In genomic region chr7:2172311-2173183, GRCh38 we compare ENCODE assay signal across 9 cellular contexts.
A peak's percentile ranks its signal among the peaks of the same experiment; 100 is the strongest.
DNase-seq lines count a peak whose midpoint lies in the region; ATAC-seq and TF ChIP-seq lines count a peak whose summit lies in the region.
"Had no signal": no experiment of that assay in that cellular context is flagged by ENCODE, and none has a peak within 500 bp of the region (broad histone marks: within the 10 kb centered on the region; RNA-seq: fewer than 3 reads in every experiment).

No MANE protein-coding gene starts in this region.

- ATAC-seq in activated naive CD4-positive, alpha-beta T cell treated with anti-CD3 and anti-CD28 coated beads, Interleukin-2, amount 50 U/mL, for 72 hours: no peak

- CTCF ChIA-PET in activated naive CD4-positive, alpha-beta T cell treated with anti-CD3 and anti-CD28 coated beads for 36 hours (lab: Charles Lee): no interaction called here

- no peak overlapping the region for H3K4me3 ChIP-seq in epithelial cell of esophagus (ENCODE audit: low read length)
- no peak overlapping the region for H3K4me3 ChIP-seq in prostate gland

- no peak overlapping the region for H3K4me3 Mint-ChIP-seq in activated T-cell treated with anti-CD3 and anti-CD28 coated beads, Interleukin-2, amount 50 U/mL, for 24 hours
- no peak overlapping the region for H3K4me3 Mint-ChIP-seq in activated naive CD4-positive, alpha-beta T cell treated with anti-CD3 and anti-CD28 coated beads for 36 hours
- H3K4me3 Mint-ChIP-seq: activated CD4-positive, alpha-beta T cell treated with anti-CD3 and anti-CD28 coated beads, Interleukin-2, amount 10 ng/mL, durations not matched to agents 7 days and 5 days had no signal

- WGBS in prostate gland: 59% methylated on average over 35 of the region's 39 CpGs

- peak; percentile 28 for DNase-seq in DMS53 treated with DMSO at 0.1 percent for 48 hours (lab: John Stamatoyannopoulos, UW; ENCODE audit: unreplicated experiment)
- DNase-seq in NCI-H2196 treated with DMSO at 0.1 percent for 48 hours (lab: John Stamatoyannopoulos, UW; ENCODE audit: unreplicated experiment): peak; percentile 64
- peak; percentile 87 for DNase-seq in epithelial cell of esophagus (ENCODE audit: low read depth)
- DNase-seq in prostate gland (ENCODE audit: low spot score): peak; percentile 90
- DNase-seq in activated naive CD4-positive, alpha-beta T cell treated with anti-CD3 and anti-CD28 coated beads, Interleukin-2, amount 50 U/mL, for 72 hours (ENCODE audit: low spot score in 2 of 2): no peak
- no peak for DNase-seq in activated naive CD4-positive, alpha-beta T cell (lab: John Stamatoyannopoulos, UW)
- DNase-seq in activated T-cell treated with anti-CD3 and anti-CD28 coated beads, Interleukin-2, amount 50 U/mL, for 24 hours: no peak
- DNase-seq in activated naive CD4-positive, alpha-beta T cell treated with anti-CD3 and anti-CD28 coated beads for 36 hours: no peak
- DNase-seq: activated CD4-positive, alpha-beta T cell treated with anti-CD3 and anti-CD28 coated beads, Interleukin-2, amount 10 ng/mL, durations not matched to agents 7 days and 5 days had no signal

- H3K9me3 ChIP-seq in prostate gland: no peaks in the 10 kb centered on the region

- peaks cover 13% of the 10 kb centered on the region for H3K4me1 ChIP-seq in prostate gland (replicated peaks)

- H3K27me3 Mint-ChIP-seq in activated T-cell treated with anti-CD3 and anti-CD28 coated beads, Interleukin-2, amount 50 U/mL, for 24 hours: no peaks in the 10 kb centered on the region
- no peaks in the 10 kb centered on the region for H3K27me3 Mint-ChIP-seq in activated naive CD4-positive, alpha-beta T cell treated with anti-CD3 and anti-CD28 coated beads for 36 hours (ENCODE audit: low read depth)
- H3K27me3 Mint-ChIP-seq: activated CD4-positive, alpha-beta T cell treated with anti-CD3 and anti-CD28 coated beads, Interleukin-2, amount 10 ng/mL, durations not matched to agents 7 days and 5 days had no signal

- H3K4me1 Mint-ChIP-seq in activated T-cell treated with anti-CD3 and anti-CD28 coated beads, Interleukin-2, amount 50 U/mL, for 24 hours (ENCODE audit: low read depth): peaks cover 4% of the 10 kb centered on the region
- peaks cover 5% of the 10 kb centered on the region for H3K4me1 Mint-ChIP-seq in activated naive CD4-positive, alpha-beta T cell treated with anti-CD3 and anti-CD28 coated beads for 36 hours (ENCODE audit: low read depth)

- H3K9me3 Mint-ChIP-seq in activated naive CD4-positive, alpha-beta T cell treated with anti-CD3 and anti-CD28 coated beads, Interleukin-2, amount 50 U/mL, for 72 hours: no peaks in the 10 kb centered on the region
- no peaks in the 10 kb centered on the region for H3K9me3 Mint-ChIP-seq in activated T-cell treated with anti-CD3 and anti-CD28 coated beads, Interleukin-2, amount 50 U/mL, for 24 hours
- no peaks in the 10 kb centered on the region for H3K9me3 Mint-ChIP-seq in activated naive CD4-positive, alpha-beta T cell treated with anti-CD3 and anti-CD28 coated beads for 36 hours
- H3K9me3 Mint-ChIP-seq: activated CD4-positive, alpha-beta T cell treated with anti-CD3 and anti-CD28 coated beads, Interleukin-2, amount 10 ng/mL, durations not matched to agents 7 days and 5 days had no signal

- H3K36me3 ChIP-seq in prostate gland: no peaks in the 10 kb centered on the region

- no peak overlapping the region for H3K27ac ChIP-seq in prostate gland

- H3K27me3 ChIP-seq in prostate gland (replicated peaks; ENCODE audit: insufficient read depth): no peaks in the 10 kb centered on the region

- TF ChIP-seq CTCF in epithelial cell of esophagus (IDR thresholded peaks at IDR 0.05; ENCODE audit: insufficient read depth, low read depth, low read length, missing control alignments): no peak
- TF ChIP-seq CTCF in prostate gland (IDR thresholded peaks at IDR 0.05): no peak

- H3K27ac Mint-ChIP-seq in activated naive CD4-positive, alpha-beta T cell treated with anti-CD3 and anti-CD28 coated beads, Interleukin-2, amount 50 U/mL, for 72 hours: no peak overlapping the region
- no peak overlapping the region for H3K27ac Mint-ChIP-seq in activated T-cell treated with anti-CD3 and anti-CD28 coated beads, Interleukin-2, amount 50 U/mL, for 24 hours
- no peak overlapping the region for H3K27ac Mint-ChIP-seq in activated naive CD4-positive, alpha-beta T cell treated with anti-CD3 and anti-CD28 coated beads for 36 hours
- H3K27ac Mint-ChIP-seq: activated CD4-positive, alpha-beta T cell treated with anti-CD3 and anti-CD28 coated beads, Interleukin-2, amount 10 ng/mL, durations not matched to agents 7 days and 5 days had no signal

- H3K36me3 Mint-ChIP-seq in activated naive CD4-positive, alpha-beta T cell treated with anti-CD3 and anti-CD28 coated beads, Interleukin-2, amount 50 U/mL, for 72 hours: peaks cover 0 to 6% of the 10 kb centered on the region in 2 donors
- H3K36me3 Mint-ChIP-seq in activated T-cell treated with anti-CD3 and anti-CD28 coated beads, Interleukin-2, amount 50 U/mL, for 24 hours (ENCODE audit: low read depth): peaks cover 60% of the 10 kb centered on the region
- H3K36me3 Mint-ChIP-seq in activated naive CD4-positive, alpha-beta T cell treated with anti-CD3 and anti-CD28 coated beads for 36 hours (ENCODE audit: low read depth): peaks cover 4% of the 10 kb centered on the region

- intact Hi-C loops in prostate gland (cut with DNase I): no loop called here
- intact Hi-C loops in activated naive CD4-positive, alpha-beta T cell treated with anti-CD3 and anti-CD28 coated beads for 36 hours (cut with micrococcal nuclease): no loop called here

- TF ChIP-seq POLR2A in prostate gland (IDR thresholded peaks at IDR 0.05): no peak

Comparison
In these comparisons a context has a peak if more than half of its experiments do, and no peak if none do; other contexts are left out.
1. DNase-seq: peak in DMS53 treated with DMSO at 0.1 percent for 48 hours (single experiment), NCI-H2196 treated with DMSO at 0.1 percent for 48 hours (single experiment), epithelial cell of esophagus (single experiment) and prostate gland (single experiment); none in activated naive CD4-positive, alpha-beta T cell treated with anti-CD3 and anti-CD28 coated beads, Interleukin-2, amount 50 U/mL, for 72 hours (0 of 2), activated naive CD4-positive, alpha-beta T cell (0 of 4), activated T-cell treated with anti-CD3 and anti-CD28 coated beads, Interleukin-2, amount 50 U/mL, for 24 hours (single experiment) and activated naive CD4-positive, alpha-beta T cell treated with anti-CD3 and anti-CD28 coated beads for 36 hours (single experiment).